Comparison of ENCODE assay signal across 1 cellular context in the genomic region with DNA sequence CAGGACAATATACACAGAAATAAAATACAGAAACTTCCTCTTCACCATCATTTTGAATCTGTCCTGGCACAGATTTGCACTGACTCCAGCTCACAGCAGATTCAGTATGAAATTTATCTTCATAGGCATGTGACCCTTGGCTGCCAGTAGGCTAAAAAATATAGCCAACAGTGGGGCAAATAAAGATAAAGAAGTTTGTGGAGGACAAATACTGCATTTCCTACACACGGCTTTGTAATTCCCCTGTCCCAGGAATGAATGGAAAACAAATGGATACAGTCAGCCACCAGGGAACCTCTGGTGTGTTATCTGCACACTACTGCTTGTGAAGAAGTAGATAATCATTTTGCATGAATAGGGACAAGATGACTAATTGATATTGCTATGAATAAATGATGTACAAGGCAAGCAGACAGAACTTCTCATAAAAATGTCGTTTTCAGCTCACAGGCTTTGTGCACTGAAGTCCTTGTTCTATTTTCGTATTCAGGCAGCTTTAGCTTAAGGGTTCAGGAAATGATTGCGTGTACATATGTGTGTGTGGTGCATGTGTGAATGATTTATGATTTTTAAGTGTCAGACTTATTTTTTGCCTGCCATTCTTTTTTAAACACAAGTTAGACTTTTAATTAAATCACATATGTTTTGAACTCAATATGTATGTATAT.
TF ChIP-seq lines count a peak whose summit lies in the region.

No MANE protein-coding gene starts in this region.

TF ChIP-seq in GM12878, 131 proteins besides CTCF, POLR2A, EP300 and RAD21 (continued from another document and continues in another):
- TF ChIP-seq IKZF2 (IDR thresholded peaks at IDR 0.05) (0 out of 4 replicates have a peak, but pooled peaks of 1 of the 2 experiments have one; percentile 35), ZNF24 (IDR thresholded peaks at IDR 0.05) (peak; percentile 82; the same call in 1 of the 2 replicates), ZBTB40 (IDR thresholded peaks at IDR 0.05; ENCODE audit: borderline replicate concordance) (no peak), TAF1 (IDR thresholded peaks at IDR 0.05; ENCODE audit: borderline replicate concordance, low read depth, low read length) (no peak), PBX3 (IDR thresholded peaks at IDR 0.05; ENCODE audit: insufficient replicate concordance, low read depth, low read length) (peak; percentile 44), NFXL1 (IDR thresholded peaks at IDR 0.05; ENCODE audit: borderline replicate concordance) (no peak), SP1 (IDR thresholded peaks at IDR 0.05; ENCODE audit: low read depth, low read length) (no peak), POLR2AphosphoS5 (IDR thresholded peaks at IDR 0.05; ENCODE audit: low read length) (no peak), NFYA (IDR thresholded peaks at IDR 0.05; ENCODE audit: borderline replicate concordance, low read depth, low read length) (no peak), MEF2A (IDR thresholded peaks at IDR 0.05; ENCODE audit: insufficient read depth, low read depth, low read length) (no peak), REST (IDR thresholded peaks at IDR 0.05; ENCODE audit: low read depth, low read length) (no peak), NR2F1 (conservative IDR thresholded peaks at IDR 0.05) (no peak), SIX5 (IDR thresholded peaks at IDR 0.05; ENCODE audit: low read depth, low read length, severe bottlenecking) (no peak), CREM (IDR thresholded peaks at IDR 0.05; ENCODE audit: low read depth) (0 out of 2 replicates have a peak, but pooled peaks have one; percentile 27), SKIL (IDR thresholded peaks at IDR 0.05; ENCODE audit: low read depth, poor library complexity, severe bottlenecking) (peak; percentile 17), NKRF (conservative IDR thresholded peaks at IDR 0.05) (no peak), MLLT1 (IDR thresholded peaks at IDR 0.05) (0 out of 2 replicates have a peak, but pooled peaks have one; percentile 30), YY1 (IDR thresholded peaks at IDR 0.05; ENCODE audit: low read depth, low read length) (no peak), FOXK2 (IDR thresholded peaks at IDR 0.05) (no peak), CBX3 (IDR thresholded peaks at IDR 0.05; ENCODE audit: borderline replicate concordance, low read depth) (no peak), RAD51 (IDR thresholded peaks at IDR 0.05) (no peak), ATF7 (IDR thresholded peaks at IDR 0.05; ENCODE audit: low read depth) (0 out of 2 replicates have a peak, but pooled peaks have one; percentile 42), CREB1 (IDR thresholded peaks at IDR 0.05; ENCODE audit: low read depth) (0 out of 2 replicates have a peak, but pooled peaks have one; percentile 22), MTA2 (IDR thresholded peaks at IDR 0.05; ENCODE audit: low read depth) (0 out of 2 replicates have a peak, but pooled peaks have one; percentile 27), HCFC1 (IDR thresholded peaks at IDR 0.05; ENCODE audit: low read length) (no peak)
- TF ChIP-seq, protein P1, sequence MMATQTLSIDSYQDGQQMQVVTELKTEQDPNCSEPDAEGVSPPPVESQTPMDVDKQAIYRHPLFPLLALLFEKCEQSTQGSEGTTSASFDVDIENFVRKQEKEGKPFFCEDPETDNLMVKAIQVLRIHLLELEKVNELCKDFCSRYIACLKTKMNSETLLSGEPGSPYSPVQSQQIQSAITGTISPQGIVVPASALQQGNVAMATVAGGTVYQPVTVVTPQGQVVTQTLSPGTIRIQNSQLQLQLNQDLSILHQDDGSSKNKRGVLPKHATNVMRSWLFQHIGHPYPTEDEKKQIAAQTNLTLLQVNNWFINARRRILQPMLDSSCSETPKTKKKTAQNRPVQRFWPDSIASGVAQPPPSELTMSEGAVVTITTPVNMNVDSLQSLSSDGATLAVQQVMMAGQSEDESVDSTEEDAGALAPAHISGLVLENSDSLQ (IDR thresholded peaks at IDR 0.05), result peak; percentile 87
- TF ChIP-seq, protein P2, sequence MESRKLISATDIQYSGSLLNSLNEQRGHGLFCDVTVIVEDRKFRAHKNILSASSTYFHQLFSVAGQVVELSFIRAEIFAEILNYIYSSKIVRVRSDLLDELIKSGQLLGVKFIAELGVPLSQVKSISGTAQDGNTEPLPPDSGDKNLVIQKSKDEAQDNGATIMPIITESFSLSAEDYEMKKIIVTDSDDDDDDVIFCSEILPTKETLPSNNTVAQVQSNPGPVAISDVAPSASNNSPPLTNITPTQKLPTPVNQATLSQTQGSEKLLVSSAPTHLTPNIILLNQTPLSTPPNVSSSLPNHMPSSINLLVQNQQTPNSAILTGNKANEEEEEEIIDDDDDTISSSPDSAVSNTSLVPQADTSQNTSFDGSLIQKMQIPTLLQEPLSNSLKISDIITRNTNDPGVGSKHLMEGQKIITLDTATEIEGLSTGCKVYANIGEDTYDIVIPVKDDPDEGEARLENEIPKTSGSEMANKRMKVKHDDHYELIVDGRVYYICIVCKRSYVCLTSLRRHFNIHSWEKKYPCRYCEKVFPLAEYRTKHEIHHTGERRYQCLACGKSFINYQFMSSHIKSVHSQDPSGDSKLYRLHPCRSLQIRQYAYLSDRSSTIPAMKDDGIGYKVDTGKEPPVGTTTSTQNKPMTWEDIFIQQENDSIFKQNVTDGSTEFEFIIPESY (IDR thresholded peaks at IDR 0.05), result no peak
- TF ChIP-seq, protein P3, sequence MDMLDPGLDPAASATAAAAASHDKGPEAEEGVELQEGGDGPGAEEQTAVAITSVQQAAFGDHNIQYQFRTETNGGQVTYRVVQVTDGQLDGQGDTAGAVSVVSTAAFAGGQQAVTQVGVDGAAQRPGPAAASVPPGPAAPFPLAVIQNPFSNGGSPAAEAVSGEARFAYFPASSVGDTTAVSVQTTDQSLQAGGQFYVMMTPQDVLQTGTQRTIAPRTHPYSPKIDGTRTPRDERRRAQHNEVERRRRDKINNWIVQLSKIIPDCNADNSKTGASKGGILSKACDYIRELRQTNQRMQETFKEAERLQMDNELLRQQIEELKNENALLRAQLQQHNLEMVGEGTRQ (IDR thresholded peaks at IDR 0.05; ENCODE audit: borderline replicate concordance, low read depth, low read length), result no peak
- TF ChIP-seq, protein P4, sequence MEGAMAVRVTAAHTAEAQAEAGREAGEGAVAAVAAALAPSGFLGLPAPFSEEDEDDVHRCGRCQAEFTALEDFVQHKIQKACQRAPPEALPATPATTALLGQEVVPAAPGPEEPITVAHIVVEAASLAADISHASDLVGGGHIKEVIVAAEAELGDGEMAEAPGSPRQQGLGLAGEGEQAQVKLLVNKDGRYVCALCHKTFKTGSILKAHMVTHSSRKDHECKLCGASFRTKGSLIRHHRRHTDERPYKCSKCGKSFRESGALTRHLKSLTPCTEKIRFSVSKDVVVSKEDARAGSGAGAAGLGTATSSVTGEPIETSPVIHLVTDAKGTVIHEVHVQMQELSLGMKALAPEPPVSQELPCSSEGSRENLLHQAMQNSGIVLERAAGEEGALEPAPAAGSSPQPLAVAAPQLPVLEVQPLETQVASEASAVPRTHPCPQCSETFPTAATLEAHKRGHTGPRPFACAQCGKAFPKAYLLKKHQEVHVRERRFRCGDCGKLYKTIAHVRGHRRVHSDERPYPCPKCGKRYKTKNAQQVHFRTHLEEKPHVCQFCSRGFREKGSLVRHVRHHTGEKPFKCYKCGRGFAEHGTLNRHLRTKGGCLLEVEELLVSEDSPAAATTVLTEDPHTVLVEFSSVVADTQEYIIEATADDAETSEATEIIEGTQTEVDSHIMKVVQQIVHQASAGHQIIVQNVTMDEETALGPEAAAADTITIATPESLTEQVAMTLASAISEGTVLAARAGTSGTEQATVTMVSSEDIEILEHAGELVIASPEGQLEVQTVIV (IDR thresholded peaks at IDR 0.05; ENCODE audit: borderline replicate concordance, partially characterized antibody), result no peak
